ENCODE assay signal across 8 cellular contexts in genomic region chr3:69386535-69387385, GRCh38. TPM values are rescaled to one million over a fixed set of nuclear protein-coding genes. Genes with fewer than 3 reads are reported as not detected.
DNase-seq lines count a peak whose midpoint lies in the region; ATAC-seq and TF ChIP-seq lines count a peak whose summit lies in the region.

No MANE protein-coding gene starts in this region.

- H3K4me1 Mint-ChIP-seq in brain (peaks cover 29% of the 10 kb centered on the region), mesothelial cell of epicardium (peaks cover 18% of the 10 kb centered on the region)

- H3K9me3 Mint-ChIP-seq in brain: no peaks in the 10 kb centered on the region
- H3K9me3 Mint-ChIP-seq in mesothelial cell of epicardium: no peaks in the 10 kb centered on the region

- no peaks in the 10 kb centered on the region for H3K27me3 ChIP-seq in right atrium auricular region

- H3K4me1 ChIP-seq in right atrium auricular region: peaks cover 0 to 26% of the 10 kb centered on the region in 2 donors

- H3K9me3 ChIP-seq in right atrium auricular region: no peaks in the 10 kb centered on the region

- H3K27me3 Mint-ChIP-seq in brain (peaks cover 19% of the 10 kb centered on the region), mesothelial cell of epicardium (ENCODE audit: low read depth) (peaks cover 77% of the 10 kb centered on the region)

- peak overlapping the region; percentile 83 to 92 (median 87) for H3K4me3 Mint-ChIP-seq in brain
- peak overlapping the region; percentile 66 for H3K4me3 Mint-ChIP-seq in mesothelial cell of epicardium

- intact Hi-C loops in Right ventricle myocardium superior (cut with DNase I): no loop called here

- no peaks in the 10 kb centered on the region for H3K36me3 ChIP-seq in right atrium auricular region

- no peak for DNase-seq in right atrium auricular region (ENCODE audit: low spot score)
- no peak for DNase-seq in Right ventricle myocardium superior
- no peak for DNase-seq in mesothelial cell of epicardium (ENCODE audit: low spot score in 2 of 2, unreplicated experiment in 2 of 2)
- no peak for DNase-seq in DMS79 (lab: John Stamatoyannopoulos, UW)
- no peak for DNase-seq in epidermal melanocyte (ENCODE audit: insufficient read length, low spot score)
- DNase-seq in C1 segment of cervical spinal cord (lab: John Stamatoyannopoulos, UW): no peak

- ATAC-seq in Right ventricle myocardium superior (ENCODE audit: poor library complexity) (no peak), GM21367 (IDR thresholded peaks at IDR 0.05; ENCODE audit: unreplicated experiment) (no peak)

- no peaks in the 10 kb centered on the region for H3K36me3 Mint-ChIP-seq in brain
- H3K36me3 Mint-ChIP-seq in mesothelial cell of epicardium: no peaks in the 10 kb centered on the region

- TF ChIP-seq CTCF in right atrium auricular region (IDR thresholded peaks at IDR 0.05): no peak
- TF ChIP-seq CTCF in brain (conservative IDR thresholded peaks at IDR 0.05): no peak
- no peak for TF ChIP-seq CTCF in mesothelial cell of epicardium (IDR thresholded peaks at IDR 0.05; ENCODE audit: unreplicated experiment)

- H3K4me3 ChIP-seq in right atrium auricular region: peak overlapping the region; percentile 50 to 68

- peak overlapping the region; percentile 83 to 85 for H3K27ac ChIP-seq in right atrium auricular region

- H3K27ac Mint-ChIP-seq in brain (peak overlapping the region in 3 of 5 experiments; percentile 68 to 83 (median 76)), mesothelial cell of epicardium (no peak overlapping the region)

RNA-seq across cellular contexts. Expression of gene FRMD4B, which starts 0.9 kb away (rescaled TPM):
- total RNA-seq in right atrium auricular region: 10 to 100 TPM; 30.6 to 37.8 TPM
- 16.8 TPM for total RNA-seq in Right ventricle myocardium superior
- 9.1 TPM for polyA plus RNA-seq in brain (ENCODE audit: insufficient read depth, low read depth, low replicate concordance)
- 140 to 149 TPM (median 148 TPM) in 3 replicates for total RNA-seq in mesothelial cell of epicardium
